In genomic region chr2:64669288-64669687, GRCh38 we compare ENCODE assay signal across 1 cellular context.
TF ChIP-seq lines count a peak whose summit lies in the region.

No MANE protein-coding gene starts in this region.

TF ChIP-seq in HepG2, 621 proteins besides CTCF, POLR2A, EP300 and RAD21 (continued from another document):
- TF ChIP-seq ZC3H13 (CRISPR knock-in tag; IDR thresholded peaks at IDR 0.05) (peak; percentile 67; the same call in 1 of the 2 replicates), HDAC2 (CRISPR knock-in tag; IDR thresholded peaks at IDR 0.05) (peak; percentile 85), MXI1 (IDR thresholded peaks at IDR 0.05; ENCODE audit: borderline replicate concordance, low read depth, low read length) (peak; percentile 21; the same call in 1 of the 3 replicates), MYPOP (CRISPR knock-in tag; IDR thresholded peaks at IDR 0.05) (peak; percentile 51; the same call in 1 of the 2 replicates), PPARG (CRISPR knock-in tag; conservative IDR thresholded peaks at IDR 0.05) (peak; percentile 52; the same call in 1 of the 2 replicates), ZKSCAN1 (IDR thresholded peaks at IDR 0.05; ENCODE audit: low read length) (no peak), HOXA9 (CRISPR knock-in tag; IDR thresholded peaks at IDR 0.05; ENCODE audit: borderline replicate concordance) (peak; percentile 88), DPF2 (CRISPR knock-in tag; IDR thresholded peaks at IDR 0.05; ENCODE audit: borderline replicate concordance, low read depth) (peak; percentile 60; the same call in 1 of the 2 replicates), ELF1 (CRISPR knock-in tag; IDR thresholded peaks at IDR 0.05) (peak; percentile 67; the same call in 1 of the 2 replicates), SOX6 (IDR thresholded peaks at IDR 0.05) (no peak), SOX6 (CRISPR knock-in tag; IDR thresholded peaks at IDR 0.05) (peak; percentile 100), ZNF710 (CRISPR knock-in tag; IDR thresholded peaks at IDR 0.05; ENCODE audit: borderline replicate concordance) (peak; percentile 61; the same call in 1 of the 2 replicates), KDM1A (CRISPR knock-in tag; IDR thresholded peaks at IDR 0.05) (0 out of 2 replicates have a peak, but pooled peaks have one; percentile 59), AKAP8 (CRISPR knock-in tag; IDR thresholded peaks at IDR 0.05) (0 out of 2 replicates have a peak, but pooled peaks have one; percentile 42), ZNF672 (CRISPR knock-in tag; IDR thresholded peaks at IDR 0.05) (0 out of 2 replicates have a peak, but pooled peaks have one; percentile 41), ZFP91 (CRISPR knock-in tag; IDR thresholded peaks at IDR 0.05; ENCODE audit: borderline replicate concordance) (no peak; the same call in 1 of the 2 replicates)
